7 cellular contexts compared by ENCODE assay signal in the genomic region with DNA sequence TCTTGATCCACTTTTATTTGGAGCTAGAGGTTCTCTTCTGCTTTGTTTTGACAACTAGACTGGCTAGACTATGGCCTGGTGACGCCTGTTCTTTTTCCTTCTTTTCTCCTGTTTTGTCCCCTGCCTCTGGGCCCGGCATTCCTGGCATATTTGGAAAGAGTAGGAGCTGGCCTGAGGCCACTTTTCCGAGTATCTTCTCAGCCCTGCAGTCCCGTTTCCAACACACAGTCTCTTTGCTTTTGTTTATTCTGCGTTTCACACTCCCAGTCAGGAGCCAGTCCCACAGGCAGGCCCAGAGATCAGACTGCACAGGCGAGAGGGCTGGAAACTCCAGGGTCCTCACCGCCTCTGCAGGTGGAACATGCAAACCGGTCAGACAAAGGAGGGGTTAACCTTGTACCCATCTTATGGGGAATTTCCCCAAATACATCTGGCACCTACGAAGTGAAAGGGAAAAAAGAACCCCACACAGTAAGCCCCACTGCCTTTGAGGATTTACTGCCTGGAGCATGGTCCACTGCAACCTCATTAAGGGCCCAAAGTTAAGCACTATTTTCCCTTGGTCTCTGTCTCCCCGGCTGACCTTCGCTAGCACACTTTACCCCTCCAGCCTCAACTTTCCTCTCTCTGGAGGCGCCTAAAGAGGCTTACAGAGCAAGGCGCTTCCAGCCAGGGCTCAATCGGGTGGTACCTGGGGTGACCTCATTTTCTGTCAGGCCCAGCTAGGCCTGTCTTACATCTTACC.
DNase-seq lines count a peak whose midpoint lies in the region; ATAC-seq and TF ChIP-seq lines count a peak whose summit lies in the region.

No MANE protein-coding gene starts in this region.

- DNase-seq in T1000 (lab: John Stamatoyannopoulos, UW) (peak; percentile 48), fibroblast of pulmonary artery (ENCODE audit: low read depth) (peak; percentile 97), non-pigmented ciliary epithelial cell (ENCODE audit: low read depth) (peak; percentile 55), GDM1 (lab: John Stamatoyannopoulos, UW) (no peak)

- TF ChIP-seq CTCF in fibroblast of pulmonary artery (IDR thresholded peaks at IDR 0.05; ENCODE audit: low read length, missing control alignments): no peak

- no peak overlapping the region for H3K4me3 ChIP-seq in fibroblast of pulmonary artery (replicated peaks; ENCODE audit: low read depth, low read length)

- peak; percentile 49 for ATAC-seq in GM18508 (IDR thresholded peaks at IDR 0.05; ENCODE audit: insufficient read depth, unreplicated experiment)
- peak; percentile 72 for ATAC-seq in HG02642 (IDR thresholded peaks at IDR 0.05; ENCODE audit: poor library complexity, unreplicated experiment)
- no peak for ATAC-seq in GM21528 (IDR thresholded peaks at IDR 0.05; ENCODE audit: low FRiP score, unreplicated experiment)
